21 cellular contexts compared by ENCODE assay signal in genomic region chr3:138846350-138846756, GRCh38. TPM values are rescaled to one million over a fixed set of nuclear protein-coding genes. Genes with fewer than 3 reads are reported as not detected.
A peak's percentile ranks its signal among the peaks of the same experiment; 100 is the strongest.
DNase-seq lines count a peak whose midpoint lies in the region; ATAC-seq, FAIRE-seq and TF ChIP-seq lines count a peak whose summit lies in the region.
"Had no signal": no experiment of that assay in that cellular context is flagged by ENCODE, and none has a peak within 500 bp of the region (broad histone marks: within the 10 kb centered on the region; RNA-seq: fewer than 3 reads in every experiment).

No MANE protein-coding gene starts in this region.

- intact Hi-C loops in kidney (cut with DNase I), result no loop called here
- intact Hi-C loops in thyroid gland (cut with DNase I), result no loop called here

- no peak overlapping the region for H3K4me3 ChIP-seq in SK-N-MC
- H3K4me3 ChIP-seq in kidney (ENCODE audit: low read length in 2 of 2), result peak overlapping the region in 1 of 2 donors; percentile 1
- H3K4me3 ChIP-seq in thyroid gland (replicated peaks in 1 of 3), result no peak overlapping the region
- no peak overlapping the region for H3K4me3 ChIP-seq in gastroesophageal sphincter
- H3K4me3 ChIP-seq: esophagus muscularis mucosa, upper lobe of left lung had no signal

- peak; percentile 72 for DNase-seq in SIG-M5 treated with dmso at 0.1 percent for 504 hours (lab: John Stamatoyannopoulos, UW; ENCODE audit: unreplicated experiment)
- DNase-seq in SIG-M5 (lab: John Stamatoyannopoulos, UW), result no peak
- no peak for DNase-seq in SK-N-MC (ENCODE audit: low read depth, low spot score)
- DNase-seq in kidney, result no peak
- DNase-seq in thyroid gland, result no peak
- no peak for DNase-seq in 8988T
- DNase-seq: activated CD4-positive, alpha-beta T cell treated with anti-CD3 and anti-CD28 coated beads, Interleukin-2, amount 50 U/mL, for 48 hours; activated naive CD4-positive, alpha-beta T cell; Calu3; caudate nucleus; effector CD4-positive, alpha-beta T cell; NCI-H1048; NCI-H524; stimulated activated CD4-positive, alpha-beta T cell treated with anti-CD3 and anti-CD28 coated beads, Interleukin-2, amount 100 ng/mL, for 24 hours; stimulated activated naive CD8-positive, alpha-beta T cell treated with anti-CD3 and anti-CD28 coated beads, Interleukin-15, Interleukin-2, amounts not matched to agents 100 U/mL and 50 U/mL, for 24 hours; WERI-Rb-1 had no signal

- H3K9ac ChIP-seq in SK-N-MC (ENCODE audit: insufficient read length) (no peak overlapping the region), kidney (ENCODE audit: low read length in 2 of 2) (peak overlapping the region in 1 of 2 donors; percentile 17)

- WGBS in thyroid gland, 2 donors, result 55 to 58% methylated on average over 6 of the region's 6 CpGs
- 73 to 84% methylated on average over 5 to 6 of the region's 6 CpGs for WGBS in gastroesophageal sphincter (ENCODE audit: low coverage in 1 of 2), 2 donors

- ATAC-seq in gastroesophageal sphincter, result no peak
- ATAC-seq in GM18861 (IDR thresholded peaks at IDR 0.05; ENCODE audit: unreplicated experiment), result no peak
- ATAC-seq: stimulated activated naive CD8-positive, alpha-beta T cell treated with anti-CD3 and anti-CD28 coated beads, Interleukin-15, Interleukin-2, amounts not matched to agents 100 U/mL and 50 U/mL, for 24 hours had no signal

- FAIRE-seq in kidney (lab: Jason Lieb, UNC), result no peak

- H3K4me1 ChIP-seq in kidney (ENCODE audit: control insufficient read depth in 1 of 2, insufficient read depth in 1 of 2, low read depth in 1 of 2, low read length in 2 of 2) (peaks cover 5 to 6% of the 10 kb centered on the region in 2 donors), thyroid gland (peaks cover 25 to 33% of the 10 kb centered on the region in 2 donors), gastroesophageal sphincter (no peaks in the 10 kb centered on the region)
- H3K4me1 ChIP-seq: esophagus muscularis mucosa had no signal

- H3K27me3 ChIP-seq in thyroid gland (no peaks in the 10 kb centered on the region), gastroesophageal sphincter (no peaks in the 10 kb centered on the region)
- H3K27me3 ChIP-seq: esophagus muscularis mucosa, upper lobe of left lung had no signal

- H3K36me3 ChIP-seq in SK-N-MC (ENCODE audit: insufficient read depth, low read length), result no peaks in the 10 kb centered on the region
- H3K36me3 ChIP-seq in kidney (ENCODE audit: control insufficient read depth in 1 of 2, insufficient read depth in 2 of 2, low read length in 2 of 2), result no peaks in the 10 kb centered on the region
- no peaks in the 10 kb centered on the region for H3K36me3 ChIP-seq in thyroid gland
- no peaks in the 10 kb centered on the region for H3K36me3 ChIP-seq in gastroesophageal sphincter
- H3K36me3 ChIP-seq: esophagus muscularis mucosa, upper lobe of left lung, WERI-Rb-1 had no signal

- TF ChIP-seq CTCF in kidney (IDR thresholded peaks at IDR 0.05; ENCODE audit: borderline replicate concordance, extremely low read depth, insufficient read depth) (no peak), thyroid gland (IDR thresholded peaks at IDR 0.05) (no peak), gastroesophageal sphincter (IDR thresholded peaks at IDR 0.05) (no peak)

- peak overlapping the region; percentile 32; the same call in 1 of the 2 replicates for H3K27ac ChIP-seq in SK-N-MC
- H3K27ac ChIP-seq in kidney (ENCODE audit: low read depth in 2 of 2, low read length in 2 of 2), result peak overlapping the region; percentile 43 to 63
- peak overlapping the region; percentile 92 to 95 (median 94) for H3K27ac ChIP-seq in thyroid gland
- no peak overlapping the region for H3K27ac ChIP-seq in gastroesophageal sphincter
- H3K27ac ChIP-seq: 22Rv1, esophagus muscularis mucosa, upper lobe of left lung, WERI-Rb-1 had no signal

- TF ChIP-seq POLR2A in thyroid gland (IDR thresholded peaks at IDR 0.05) (no peak), gastroesophageal sphincter (IDR thresholded peaks at IDR 0.05) (no peak)

- no peaks in the 10 kb centered on the region for H3K9me3 ChIP-seq in SK-N-MC (ENCODE audit: low read depth, low read length)
- no peaks in the 10 kb centered on the region for H3K9me3 ChIP-seq in kidney (ENCODE audit: control insufficient read depth in 1 of 2, low read length in 2 of 2)
- no peaks in the 10 kb centered on the region for H3K9me3 ChIP-seq in thyroid gland
- H3K9me3 ChIP-seq in gastroesophageal sphincter, result no peaks in the 10 kb centered on the region
- H3K9me3 ChIP-seq: esophagus muscularis mucosa, upper lobe of left lung had no signal

- TF ChIP-seq EP300 in gastroesophageal sphincter (IDR thresholded peaks at IDR 0.05), result no peak

RNA-seq across cellular contexts. Expression of gene PIK3CB, which starts 11.6 kb away (rescaled TPM):
- total RNA-seq in kidney, result 48.0 TPM
- polyA plus RNA-seq in kidney (ENCODE audit: insufficient read depth, low read depth, low replicate concordance), result 20.1 TPM
- 10 to 100 TPM; 60.2 to 90.0 (median 78.5) TPM for total RNA-seq in thyroid gland
- 10 to 100 TPM; 20.3 to 46.4 (median 37.3) TPM for total RNA-seq in gastroesophageal sphincter

Comparison
In these comparisons a context has a peak if more than half of its experiments do, and no peak if none do; other contexts are left out.
1. H3K27ac ChIP-seq: peak in SK-N-MC (single experiment), kidney (2 of 2) and thyroid gland (3 of 3); none in gastroesophageal sphincter (0 of 4).